ENCODE assay signal across 17 cellular contexts in the genomic region with DNA sequence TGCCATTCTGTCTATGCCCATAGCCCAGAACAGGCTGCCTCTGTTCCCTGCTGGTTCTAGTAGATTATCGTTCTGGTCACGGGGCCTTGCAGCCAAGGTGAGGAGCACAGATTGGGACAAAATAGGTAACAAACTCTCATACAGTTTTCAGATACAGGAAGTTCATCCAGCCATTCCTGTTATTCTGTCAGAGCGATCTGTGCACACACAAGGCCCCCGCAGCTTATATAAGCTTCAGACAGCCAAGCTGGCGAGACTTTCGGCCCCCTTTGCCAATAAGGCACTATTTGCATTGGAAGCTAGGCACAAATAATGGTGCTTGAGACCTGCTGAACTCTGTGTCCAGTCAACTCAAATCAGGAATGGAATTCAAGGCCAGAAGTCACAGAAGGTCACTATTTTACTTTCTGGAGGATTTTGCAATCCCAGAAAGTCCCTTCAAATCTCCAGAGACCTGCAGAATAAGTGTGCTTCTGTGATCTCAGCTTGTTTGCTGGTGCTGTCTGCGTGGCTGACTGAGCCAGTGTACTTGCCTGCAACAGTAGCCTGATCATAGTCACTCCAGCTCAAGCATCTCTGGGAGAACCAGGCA.
A peak's percentile ranks its signal among the peaks of the same experiment; 100 is the strongest.
DNase-seq lines count a peak whose midpoint lies in the region; ATAC-seq, FAIRE-seq and TF ChIP-seq lines count a peak whose summit lies in the region.
"Had no signal": no experiment of that assay in that cellular context is flagged by ENCODE, and none has a peak within 500 bp of the region (broad histone marks: within the 10 kb centered on the region; RNA-seq: fewer than 3 reads in every experiment).

No MANE protein-coding gene starts in this region.

- ATAC-seq in activated B cell treated with CpG ODN at 0.5 μM for 24 hours (ENCODE audit: low read depth) (peak; percentile 49), left cardiac atrium (peak; percentile 54 to 78), gastrocnemius medialis (peak; percentile 31 to 49), HG02970 (IDR thresholded peaks at IDR 0.05; ENCODE audit: low FRiP score, unreplicated experiment) (no peak)
- ATAC-seq: T-helper 17 cell had no signal

- no peaks in the 10 kb centered on the region for H3K27me3 ChIP-seq in gastrocnemius medialis
- H3K27me3 ChIP-seq in suprapubic skin, result no peaks in the 10 kb centered on the region

- DNase-seq in GM19239 (ENCODE audit: insufficient read length, low spot score) (no peak), activated B cell treated with CpG ODN at 0.5 μM for 24 hours (no peak), left cardiac atrium (peak; percentile 45), gastrocnemius medialis (peak in 1 of 2 donors; percentile 46), endothelial cell (ENCODE audit: low spot score) (no peak), suprapubic skin (ENCODE audit: low spot score in 2 of 2) (no peak)
- no peak for DNase-seq in activated naive CD4-positive, alpha-beta T cell treated with anti-CD3 and anti-CD28 coated beads, Interleukin-2, amount 50 U/mL, for 16 hours
- DNase-seq: activated CD4-positive, CD25-positive, alpha-beta regulatory T cell treated with anti-CD3 and anti-CD28 coated beads, Interleukin-2, amount 50 U/mL, for 72 hours; activated T-cell treated with anti-CD3 and anti-CD28 coated beads for 4 hours; AML-193; DMS153; NCI-H1930; NCI-H526 treated with DMSO at 0.1 percent for 48 hours; T-helper 17 cell had no signal

- H3K27ac Mint-ChIP-seq in activated B cell treated with CpG ODN at 0.5 μM for 24 hours (peak overlapping the region; percentile 37), endothelial cell (ENCODE audit: unreplicated experiment) (no peak overlapping the region)
- H3K27ac Mint-ChIP-seq: T-helper 17 cell had no signal

- H3K4me3 ChIP-seq in gastrocnemius medialis (no peak overlapping the region), suprapubic skin (no peak overlapping the region)

- TF ChIP-seq CTCF in activated B cell treated with CpG ODN at 0.5 μM for 24 hours (IDR thresholded peaks at IDR 0.05) (no peak), gastrocnemius medialis (IDR thresholded peaks at IDR 0.05 in 4 of 5, conservative IDR thresholded peaks at IDR 0.05 in 1 of 5) (no peak), endothelial cell (IDR thresholded peaks at IDR 0.05; ENCODE audit: unreplicated experiment) (no peak), suprapubic skin (IDR thresholded peaks at IDR 0.05) (no peak)

- 70% methylated on average over 7 of the region's 7 CpGs for WGBS in suprapubic skin

- H3K9me3 ChIP-seq in gastrocnemius medialis (no peaks in the 10 kb centered on the region), suprapubic skin (no peaks in the 10 kb centered on the region)
- H3K9me3 ChIP-seq: neutrophil had no signal

- in situ Hi-C loops in gastrocnemius medialis (cut with MboI; ENCODE audit: low sequenced_read_pairs in 4 of 4), result loop anchor here in 1 of 4 donors (10.0 kb wide), 1 partner anchor 106 kb away; a partner anchor contains a TSS

- intact Hi-C loops in activated B cell treated with CpG ODN at 0.5 μM for 24 hours (cut with micrococcal nuclease), result no loop called here
- intact Hi-C loops in left cardiac atrium (cut with DNase I), result loop anchor here in 1 of 2 donors (5.0 kb wide), 1 partner anchor 108 kb away; no protein-coding TSS in a partner anchor
- intact Hi-C loops in gastrocnemius medialis (cut with DNase I; ENCODE audit: low total_unique reads), result no loop called here

- CTCF ChIA-PET in activated B cell treated with CpG ODN at 0.5 μM for 24 hours (lab: Charles Lee), result interaction anchor here (2.2 to 2.6 kb wide), 2 partner anchors 19 to 110 kb away, joined by 5 to 9 read pairs; no protein-coding TSS in a partner anchor

- H3K36me3 Mint-ChIP-seq in activated B cell treated with CpG ODN at 0.5 μM for 24 hours (ENCODE audit: low read depth), result no peaks in the 10 kb centered on the region
- H3K36me3 Mint-ChIP-seq in endothelial cell (ENCODE audit: low read depth, unreplicated experiment), result no peaks in the 10 kb centered on the region

- H3K4me3 Mint-ChIP-seq in activated B cell treated with CpG ODN at 0.5 μM for 24 hours (no peak overlapping the region), endothelial cell (ENCODE audit: unreplicated experiment) (no peak overlapping the region)
- H3K4me3 Mint-ChIP-seq: T-helper 17 cell had no signal

- H3K4me1 Mint-ChIP-seq in activated B cell treated with CpG ODN at 0.5 μM for 24 hours (peaks cover 66% of the 10 kb centered on the region), endothelial cell (ENCODE audit: unreplicated experiment) (peaks cover 2% of the 10 kb centered on the region)

- TF ChIP-seq POLR2A in gastrocnemius medialis (IDR thresholded peaks at IDR 0.05) (no peak), suprapubic skin (IDR thresholded peaks at IDR 0.05) (no peak)

- H3K27ac ChIP-seq in gastrocnemius medialis, result peak overlapping the region in 1 of 4 donors; percentile 25
- H3K27ac ChIP-seq in suprapubic skin, result no peak overlapping the region
- H3K27ac ChIP-seq: neutrophil, RWPE1 had no signal

- TF ChIP-seq EP300 in suprapubic skin (IDR thresholded peaks at IDR 0.05), result no peak

- H3K9me3 Mint-ChIP-seq in activated B cell treated with CpG ODN at 0.5 μM for 24 hours, result no peaks in the 10 kb centered on the region
- H3K9me3 Mint-ChIP-seq in endothelial cell (ENCODE audit: unreplicated experiment), result no peaks in the 10 kb centered on the region

- H3K36me3 ChIP-seq in gastrocnemius medialis (no peaks in the 10 kb centered on the region), suprapubic skin (no peaks in the 10 kb centered on the region)
- H3K36me3 ChIP-seq: neutrophil had no signal

- peak; percentile 82 for FAIRE-seq in GM19239 (lab: Jason Lieb, UNC)

- POLR2A ChIA-PET in activated B cell treated with CpG ODN at 0.5 μM for 24 hours (lab: Charles Lee), result interaction anchor here (3.9 to 9.0 kb wide), 2 partner anchors 21 to 103 kb away, joined by 33 to 98 read pairs; a partner anchor contains a TSS

- H3K4me1 ChIP-seq in gastrocnemius medialis, result peaks cover 8 to 16% of the 10 kb centered on the region in 2 donors
- peaks cover 31% of the 10 kb centered on the region for H3K4me1 ChIP-seq in suprapubic skin

- H3K27me3 Mint-ChIP-seq in activated B cell treated with CpG ODN at 0.5 μM for 24 hours (no peaks in the 10 kb centered on the region), endothelial cell (ENCODE audit: unreplicated experiment) (peaks cover 5% of the 10 kb centered on the region)
- H3K27me3 Mint-ChIP-seq: T-helper 17 cell had no signal
